9 cellular contexts compared by ENCODE assay signal in the genomic region with DNA sequence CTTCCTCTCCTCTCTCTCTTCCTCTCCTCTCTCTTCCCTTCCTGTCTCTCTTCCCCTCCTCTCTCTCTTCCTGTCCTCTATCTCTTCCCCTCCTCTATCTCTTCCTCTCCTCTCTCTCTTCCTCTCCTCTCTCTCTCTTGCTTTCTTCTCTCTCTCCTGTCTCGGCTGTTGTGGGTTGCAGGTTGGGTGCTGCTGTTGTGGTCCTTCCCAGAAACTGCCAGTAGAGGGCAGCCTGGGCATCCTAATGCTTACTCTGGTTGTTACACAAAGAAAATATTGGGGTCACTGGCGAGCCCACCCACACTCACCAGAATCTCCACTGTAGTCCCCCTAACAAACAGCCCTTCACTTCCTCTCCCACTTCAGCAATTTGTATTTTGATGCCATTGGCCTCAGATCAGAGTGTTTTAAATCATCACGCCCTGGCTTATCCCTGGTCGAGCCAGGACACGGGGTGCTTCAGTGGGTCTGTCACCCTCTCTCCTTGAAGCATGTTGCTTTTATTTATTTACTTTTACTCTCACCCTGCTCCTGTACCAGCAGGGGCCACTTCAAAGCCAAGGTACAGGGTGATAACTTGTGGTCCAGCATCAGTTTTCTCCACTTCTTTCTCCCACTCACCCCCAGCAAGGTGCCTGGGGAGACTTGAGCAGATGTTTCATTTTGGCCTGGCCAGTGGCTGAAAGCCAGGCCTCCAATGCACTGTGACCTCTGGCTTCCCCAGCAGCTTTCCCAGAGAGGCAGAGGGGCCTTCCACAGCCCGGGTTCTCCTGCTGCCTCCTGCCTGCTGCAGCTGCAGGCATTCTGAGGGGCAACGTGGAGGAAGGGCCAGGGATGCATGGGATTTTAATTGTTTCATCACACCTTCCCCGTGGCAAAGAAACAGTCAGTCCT. TPM values are rescaled to one million over a fixed set of nuclear protein-coding genes. Genes with fewer than 3 reads are reported as not detected.
DNase-seq lines count a peak whose midpoint lies in the region; ATAC-seq and TF ChIP-seq lines count a peak whose summit lies in the region.
"Had no signal": no experiment of that assay in that cellular context is flagged by ENCODE, and none has a peak within 500 bp of the region (broad histone marks: within the 10 kb centered on the region; RNA-seq: fewer than 3 reads in every experiment).

No MANE protein-coding gene starts in this region.

- no peaks in the 10 kb centered on the region for H3K9me3 Mint-ChIP-seq in activated CD4-positive, alpha-beta T cell treated with anti-CD3 and anti-CD28 coated beads, Interleukin-2, amount 10 ng/mL, durations not matched to agents 7 days and 5 days
- no peaks in the 10 kb centered on the region for H3K9me3 Mint-ChIP-seq in mesothelial cell of epicardium

- WGBS in testis, 2 donors = 35 to 46% methylated on average over 8 of the region's 8 CpGs

- CTCF ChIA-PET in activated CD4-positive, alpha-beta T cell treated with anti-CD3 and anti-CD28 coated beads, Interleukin-2, amount 10 ng/mL, durations not matched to agents 7 days and 5 days (lab: Charles Lee) = no interaction called here

- H3K27me3 Mint-ChIP-seq in activated CD4-positive, alpha-beta T cell treated with anti-CD3 and anti-CD28 coated beads, Interleukin-2, amount 10 ng/mL, durations not matched to agents 7 days and 5 days = peaks cover 12% of the 10 kb centered on the region
- H3K27me3 Mint-ChIP-seq in mesothelial cell of epicardium (ENCODE audit: low read depth) = peaks cover 8% of the 10 kb centered on the region

- no peak overlapping the region for H3K4me3 Mint-ChIP-seq in activated CD4-positive, alpha-beta T cell treated with anti-CD3 and anti-CD28 coated beads, Interleukin-2, amount 10 ng/mL, durations not matched to agents 7 days and 5 days
- no peak overlapping the region for H3K4me3 Mint-ChIP-seq in mesothelial cell of epicardium

- TF ChIP-seq POLR2A in testis (IDR thresholded peaks at IDR 0.05) = no peak

- intact Hi-C loops in dorsolateral prefrontal cortex (cut with DNase I) (loop anchor here (2.0 to 10.0 kb wide), 4 partner anchors 102 to 464 kb away; a partner anchor contains a TSS), testis (cut with DNase I; ENCODE audit: low total_unique reads) (no loop called here)

- H3K4me3 ChIP-seq in dorsolateral prefrontal cortex (no peak overlapping the region), testis (no peak overlapping the region)

- ATAC-seq in GM21529 (IDR thresholded peaks at IDR 0.05; ENCODE audit: unreplicated experiment) = no peak

- no peaks in the 10 kb centered on the region for H3K36me3 ChIP-seq in testis (ENCODE audit: low read depth, missing control alignments)

- peak; percentile 40 to 87 (median 78) for TF ChIP-seq CTCF in dorsolateral prefrontal cortex (IDR thresholded peaks at IDR 0.05 in 54 of 56, conservative IDR thresholded peaks at IDR 0.05 in 2 of 56; ENCODE audit: low read depth in 1 of 56, partially characterized antibody in 56 of 56)
- peak; percentile 64 for TF ChIP-seq CTCF in mesothelial cell of epicardium (IDR thresholded peaks at IDR 0.05; ENCODE audit: unreplicated experiment)
- TF ChIP-seq CTCF in testis (IDR thresholded peaks at IDR 0.05) = peak; percentile 53 to 70 (median 64)

- H3K27ac ChIP-seq in dorsolateral prefrontal cortex = peak overlapping the region in 2 of 59 donors; percentile 4
- no peak overlapping the region for H3K27ac ChIP-seq in testis

- H3K36me3 Mint-ChIP-seq in activated CD4-positive, alpha-beta T cell treated with anti-CD3 and anti-CD28 coated beads, Interleukin-2, amount 10 ng/mL, durations not matched to agents 7 days and 5 days (ENCODE audit: low read depth) = peaks cover 6% of the 10 kb centered on the region
- H3K36me3 Mint-ChIP-seq in mesothelial cell of epicardium = no peaks in the 10 kb centered on the region

- H3K4me1 ChIP-seq in testis = peaks cover 41% of the 10 kb centered on the region

- peak overlapping the region; percentile 60 for H3K27ac Mint-ChIP-seq in activated CD4-positive, alpha-beta T cell treated with anti-CD3 and anti-CD28 coated beads, Interleukin-2, amount 10 ng/mL, durations not matched to agents 7 days and 5 days
- no peak overlapping the region for H3K27ac Mint-ChIP-seq in mesothelial cell of epicardium

- POLR2A ChIA-PET in activated CD4-positive, alpha-beta T cell treated with anti-CD3 and anti-CD28 coated beads, Interleukin-2, amount 10 ng/mL, durations not matched to agents 7 days and 5 days (lab: Charles Lee) = no interaction called here

- H3K27me3 ChIP-seq in dorsolateral prefrontal cortex = no peaks in the 10 kb centered on the region
- H3K27me3 ChIP-seq in testis = no peaks in the 10 kb centered on the region

- DNase-seq in NCI-H1436 (lab: John Stamatoyannopoulos, UW) = peak; percentile 28
- DNase-seq in NCI-H1436 treated with DMSO at 0.1 percent for 48 hours (lab: John Stamatoyannopoulos, UW) = no peak
- peak; percentile 52 for DNase-seq in M059J (ENCODE audit: low read depth)
- DNase-seq in activated CD4-positive, alpha-beta T cell treated with anti-CD3 and anti-CD28 coated beads, Interleukin-2, amount 10 ng/mL, durations not matched to agents 7 days and 5 days = peak; percentile 74
- peak in 9 of 10 donors; percentile 65 to 84 (median 76) for DNase-seq in dorsolateral prefrontal cortex
- peak in 1 of 2 experiments; percentile 72 for DNase-seq in mesothelial cell of epicardium (ENCODE audit: low spot score in 2 of 2, unreplicated experiment in 2 of 2)
- DNase-seq in testis = peak; percentile 86

- peaks cover 20% of the 10 kb centered on the region for H3K4me1 Mint-ChIP-seq in activated CD4-positive, alpha-beta T cell treated with anti-CD3 and anti-CD28 coated beads, Interleukin-2, amount 10 ng/mL, durations not matched to agents 7 days and 5 days
- H3K4me1 Mint-ChIP-seq in mesothelial cell of epicardium = peaks cover 24% of the 10 kb centered on the region

- no peaks in the 10 kb centered on the region for H3K9me3 ChIP-seq in testis

RNA-seq across cellular contexts. Expression of a gene that starts 4.7 kb away (rescaled TPM):
- total RNA-seq in M059J (2014; rRNA removed; shearing (Covaris generic)) = 2.5 and 3.1 TPM in 2 replicates
- under 1 TPM; 0.20 to 0.27 TPM for total RNA-seq in activated CD4-positive, alpha-beta T cell treated with anti-CD3 and anti-CD28 coated beads, Interleukin-2, amount 10 ng/mL, durations not matched to agents 7 days and 5 days
- total RNA-seq in dorsolateral prefrontal cortex (10 to 100 TPM in 23 of 120 experiments, 1 to 10 TPM in 97; 4.7 to 17.4 (median 8.2) TPM), mesothelial cell of epicardium (16.2 to 17.8 TPM (median 16.3 TPM) in 3 replicates), testis (100 to 1,000 TPM; 194 to 300 TPM)
- polyA plus RNA-seq in testis (ENCODE audit: insufficient read depth, low read depth, low replicate concordance) = 80.6 TPM

RNA-seq across cellular contexts. Expression of a gene that starts 19.7 kb away (rescaled TPM):
- total RNA-seq in M059J (2014; rRNA removed; shearing (Covaris generic)) = 47.8 and 74.4 TPM in 2 replicates
- 10 to 100 TPM; 52.0 to 58.0 TPM for total RNA-seq in activated CD4-positive, alpha-beta T cell treated with anti-CD3 and anti-CD28 coated beads, Interleukin-2, amount 10 ng/mL, durations not matched to agents 7 days and 5 days
- total RNA-seq in dorsolateral prefrontal cortex (10 to 100 TPM; 28.3 to 59.7 (median 41.9) TPM), mesothelial cell of epicardium (34.5 to 38.3 TPM (median 36.3 TPM) in 3 replicates), testis (10 to 100 TPM; 62.4 to 63.7 TPM)
- polyA plus RNA-seq in testis (ENCODE audit: insufficient read depth, low read depth, low replicate concordance) = 39.7 TPM

RNA-seq across cellular contexts. Expression of a gene that starts 20.4 kb away (rescaled TPM):
- total RNA-seq in M059J (2014; rRNA removed; shearing (Covaris generic)) = 4.2 and 4.5 TPM in 2 replicates
- total RNA-seq in activated CD4-positive, alpha-beta T cell treated with anti-CD3 and anti-CD28 coated beads, Interleukin-2, amount 10 ng/mL, durations not matched to agents 7 days and 5 days = 10 to 100 TPM; 19.8 to 20.8 TPM
- 10 to 100 TPM in 71 of 120 experiments, 1 to 10 TPM in 49; 6.5 to 19.1 (median 10.3) TPM for total RNA-seq in dorsolateral prefrontal cortex
- total RNA-seq in mesothelial cell of epicardium = 13.5 to 16.5 TPM (median 15.0 TPM) in 3 replicates
- 10 to 100 TPM; 11.2 to 12.1 TPM for total RNA-seq in testis
- polyA plus RNA-seq in testis (ENCODE audit: insufficient read depth, low read depth, low replicate concordance) = 10.4 TPM

RNA-seq across cellular contexts. Expression of a gene that starts 49.9 kb away (rescaled TPM):
- not detected in 2 replicates for total RNA-seq in M059J (2014; rRNA removed; shearing (Covaris generic))
- total RNA-seq in activated CD4-positive, alpha-beta T cell treated with anti-CD3 and anti-CD28 coated beads, Interleukin-2, amount 10 ng/mL, durations not matched to agents 7 days and 5 days = not detected
- total RNA-seq in dorsolateral prefrontal cortex (10 to 100 TPM in 57 of 120 experiments, 1 to 10 TPM in 60, under 1 TPM in 1, not detected in 2; 0.37 to 38.0 (median 9.8) TPM), mesothelial cell of epicardium (0.07 to 0.27 TPM (median 0.14 TPM) in 3 replicates), testis (1 to 10 TPM in 1 of 2 donors, under 1 TPM in 1; 0.87 to 1.2 TPM)
- 0.76 TPM for polyA plus RNA-seq in testis (ENCODE audit: insufficient read depth, low read depth, low replicate concordance)
- total RNA-seq: subcutaneous adipose tissue had no signal

Comparison
In these comparisons a context has a peak if more than half of its experiments do, and no peak if none do; other contexts are left out.
1. RNA of a gene that starts 4.7 kb away (total RNA-seq): 194 to 300 TPM in testis; 16.2 to 17.8 TPM in mesothelial cell of epicardium, 4.7 to 17.4 TPM in dorsolateral prefrontal cortex, 2.5 to 3.1 TPM in M059J and 0.20 to 0.27 TPM in activated CD4-positive, alpha-beta T cell treated with anti-CD3 and anti-CD28 coated beads, Interleukin-2, amount 10 ng/mL, durations not matched to agents 7 days and 5 days; every median in the first group is over 10 times any median in the second.
2. Peak in every context shown above with its lines, with median percentiles within 50 percentile points of each other: CTCF ChIP-seq.